Comparison of ENCODE assay signal across 20 cellular contexts in the genomic region with DNA sequence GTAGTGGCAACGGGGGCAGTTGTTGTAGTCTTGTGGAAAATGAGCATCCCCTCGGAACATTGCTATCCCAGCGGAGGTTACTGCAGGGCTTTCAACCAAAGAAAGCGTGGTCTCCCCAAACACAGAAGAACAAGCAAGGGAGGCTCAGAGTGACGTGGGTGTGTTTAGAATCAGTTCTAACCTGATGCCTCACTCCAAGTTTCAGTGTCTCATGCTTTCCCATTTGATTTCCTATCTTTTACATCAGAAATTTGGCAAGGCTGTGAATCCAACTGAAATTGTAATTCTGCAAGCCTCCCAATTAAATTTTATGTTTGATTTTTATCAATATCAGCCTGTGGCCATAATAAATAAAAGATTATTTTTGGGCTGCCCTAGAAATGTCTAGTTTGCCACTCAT.
"Had no signal": no experiment of that assay in that cellular context is flagged by ENCODE, and none has a peak within 500 bp of the region (broad histone marks: within the 10 kb centered on the region; RNA-seq: fewer than 3 reads in every experiment).

No MANE protein-coding gene starts in this region.

- ATAC-seq: activated T-cell treated with anti-CD3 and anti-CD28 coated beads, Interleukin-2, amount 50 U/mL, for 72 hours; foreskin keratinocyte; left lung; naive thymus-derived CD8-positive, alpha-beta T cell; stimulated activated effector memory CD8-positive, alpha-beta T cell treated with anti-CD3 and anti-CD28 coated beads, Interleukin-12 subunit alpha, Interleukin-12 subunit beta, amount 100 ng/mL, for 72 hours had no signal

- H3K36me3 ChIP-seq: left lung, transverse colon, uterus had no signal

- DNase-seq: activated CD4-positive, alpha-beta memory T cell treated with anti-CD3 and anti-CD28 coated beads, Interleukin-2, amount 10 ng/mL, durations not matched to agents 7 days and 5 days; activated CD4-positive, alpha-beta T cell treated with anti-CD3 and anti-CD28 coated beads, Interleukin-2, amount 10 ng/mL, durations not matched to agents 24 days and 14 days; activated effector memory CD4-positive, alpha-beta T cell treated with Interleukin-2 at 50 U/mL for 16 hours; activated naive CD4-positive, alpha-beta T cell treated with anti-CD3 and anti-CD28 coated beads, Interleukin-2, amount 10 ng/mL, durations not matched to agents 7 days and 5 days; activated T-cell treated with anti-CD3 and anti-CD28 coated beads, Interleukin-2, amount 50 U/mL, for 72 hours; amygdala; cerebellar nuclear complex; foreskin keratinocyte; immature natural killer cell; left lung; naive thymus-derived CD8-positive, alpha-beta T cell; small intestine; stimulated activated CD4-positive, alpha-beta T cell treated with anti-CD3 and anti-CD28 coated beads, Interleukin-2, amount 100 ng/mL, for 24 hours; transverse colon; uterus had no signal

- H3K4me2 ChIP-seq: hepatocyte had no signal

- H3K9me3 ChIP-seq: left lung, transverse colon, uterus had no signal

- H2AFZ ChIP-seq: hepatocyte had no signal

- H3K27ac ChIP-seq: coronary artery, epithelial cell of prostate, foreskin keratinocyte, hepatocyte, left lung, transverse colon, uterus had no signal

- H3K27me3 ChIP-seq: hepatocyte, left lung, transverse colon, uterus had no signal

- H3K4me1 ChIP-seq: foreskin keratinocyte, left lung, transverse colon, uterus had no signal

- H3K4me3 ChIP-seq: coronary artery, hepatocyte, left lung, lung, transverse colon, uterus had no signal
